8 cellular contexts compared by ENCODE assay signal in genomic region chr10:104121485-104122272, GRCh38.
DNase-seq lines count a peak whose midpoint lies in the region; ATAC-seq lines count a peak whose summit lies in the region.

Gene SFR1, plus strand, starts transcription at chr10:104122171. Its CDS starts 13 bp downstream, at chr10:104122184.

- DNase-seq in AML-193 (lab: John Stamatoyannopoulos, UW) = peak; percentile 96 to 98
- peak; percentile 90 to 96 for DNase-seq in NCI-H446 (lab: John Stamatoyannopoulos, UW)
- DNase-seq in activated CD4-positive, CD25-positive, alpha-beta regulatory T cell treated with anti-CD3 and anti-CD28 coated beads, Interleukin-2, amount 50 U/mL, for 16 hours (ENCODE audit: low read depth, low spot score) = peak; percentile 99
- peak; percentile 95 to 99 for DNase-seq in central memory CD8-positive, alpha-beta T cell (ENCODE audit: low spot score in 2 of 2)
- DNase-seq in inferior parietal cortex (ENCODE audit: extremely low spot score) = peak; percentile 95
- peak; percentile 97 for DNase-seq in stimulated activated CD4-positive, alpha-beta T cell treated with anti-CD3 and anti-CD28 coated beads, Interleukin-12 subunit alpha, Interleukin-12 subunit beta, amount 100 ng/mL, for 24 hours (ENCODE audit: low read depth in 2 of 2)

- H3K9me3 Mint-ChIP-seq in central memory CD8-positive, alpha-beta T cell = no peaks in the 10 kb centered on the region

- H3K36me3 Mint-ChIP-seq in central memory CD8-positive, alpha-beta T cell (ENCODE audit: insufficient read depth) = peaks cover 30% of the 10 kb centered on the region

- H3K4me1 Mint-ChIP-seq in central memory CD8-positive, alpha-beta T cell = peaks cover 21% of the 10 kb centered on the region

- peak within 1 kb of the TSS; percentile 99 for H3K27ac Mint-ChIP-seq in central memory CD8-positive, alpha-beta T cell (ENCODE audit: low read depth)

- ATAC-seq in GM19035 (IDR thresholded peaks at IDR 0.05; ENCODE audit: unreplicated experiment) (peak; percentile 92), HG03354 (IDR thresholded peaks at IDR 0.05; ENCODE audit: poor library complexity, severe bottlenecking, unreplicated experiment) (peak; percentile 91)
- ATAC-seq in central memory CD8-positive, alpha-beta T cell (replicated peaks; ENCODE audit: extremely low read depth, poor library complexity, severe bottlenecking) = peak; percentile 84

- H3K27me3 Mint-ChIP-seq in central memory CD8-positive, alpha-beta T cell = peaks cover 10% of the 10 kb centered on the region

- H3K4me3 Mint-ChIP-seq in central memory CD8-positive, alpha-beta T cell = peak within 1 kb of the TSS; percentile 89

Comparison
In these comparisons a context has a peak if more than half of its experiments do, and no peak if none do; other contexts are left out.
1. Peak in every context shown above with its lines: DNase-seq and ATAC-seq.